ENCODE assay signal across 21 cellular contexts in the genomic region with DNA sequence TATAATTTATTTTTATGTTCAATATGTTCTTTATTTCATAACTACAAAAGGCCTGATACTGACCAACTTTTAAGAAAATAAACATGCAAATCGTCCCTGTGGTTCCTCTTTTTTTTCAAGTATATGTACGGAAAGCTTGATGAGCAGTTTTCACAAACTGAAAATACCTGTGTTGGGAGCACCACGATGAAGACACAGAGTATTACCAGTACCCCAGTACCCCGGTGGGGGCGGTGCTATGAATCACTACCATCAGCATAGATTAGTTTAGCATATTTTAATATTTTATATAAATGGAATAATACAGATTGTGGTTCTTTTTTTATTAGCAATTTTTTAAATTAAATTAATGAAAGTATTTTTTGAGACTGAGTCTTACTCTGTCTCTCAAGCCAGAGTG. TPM values are rescaled to one million over a fixed set of nuclear protein-coding genes. Genes with fewer than 3 reads are reported as not detected.
DNase-seq lines count a peak whose midpoint lies in the region; ATAC-seq and TF ChIP-seq lines count a peak whose summit lies in the region.
"Had no signal": no experiment of that assay in that cellular context is flagged by ENCODE, and none has a peak within 500 bp of the region (broad histone marks: within the 10 kb centered on the region; RNA-seq: fewer than 3 reads in every experiment).

No MANE protein-coding gene starts in this region.

- WGBS in stomach, 5 donors, result 69 to 81% (median 70%) methylated on average over 5 of the region's 5 CpGs

- no peak for TF ChIP-seq EP300 in stomach (IDR thresholded peaks at IDR 0.05)

- TF ChIP-seq CTCF in left ventricle myocardium inferior (IDR thresholded peaks at IDR 0.05; ENCODE audit: borderline replicate concordance) (no peak), ascending aorta (IDR thresholded peaks at IDR 0.05) (no peak), stomach (IDR thresholded peaks at IDR 0.05) (no peak)

- TF ChIP-seq POLR2A in stomach (IDR thresholded peaks at IDR 0.05), result no peak
- no peak for TF ChIP-seq POLR2A in erythroblast (IDR thresholded peaks at IDR 0.05; ENCODE audit: low read length)

- peaks cover 72% of the 10 kb centered on the region for H3K4me1 ChIP-seq in left ventricle myocardium inferior
- H3K4me1 ChIP-seq in ascending aorta, result peaks cover 8 to 40% of the 10 kb centered on the region in 2 donors
- peaks cover 25 to 54% (median 39%) of the 10 kb centered on the region in 4 donors for H3K4me1 ChIP-seq in stomach

- H3K27ac ChIP-seq in left ventricle myocardium inferior (replicated peaks) (peak overlapping the region; percentile 91), ascending aorta (peak overlapping the region; percentile 79 to 83), stomach (peak overlapping the region; percentile 42 to 87 (median 84))
- H3K27ac ChIP-seq: C4-2B, HL-60 had no signal

- intact Hi-C loops in left ventricle myocardium inferior (cut with micrococcal nuclease) (no loop called here), Right ventricle myocardium superior (cut with DNase I) (no loop called here), ascending aorta (cut with DNase I) (loop anchor here (1.0 to 10.0 kb wide), 2 partner anchors 15 to 348 kb away; no protein-coding TSS in a partner anchor), stomach (cut with DNase I; ENCODE audit: low total_unique reads) (no loop called here)

- no peak for ATAC-seq in Right ventricle myocardium superior (ENCODE audit: poor library complexity)
- ATAC-seq: K562 had no signal

- no peaks in the 10 kb centered on the region for H3K36me3 ChIP-seq in left ventricle myocardium inferior
- no peaks in the 10 kb centered on the region for H3K36me3 ChIP-seq in ascending aorta
- H3K36me3 ChIP-seq in stomach, result no peaks in the 10 kb centered on the region

- H3K9me3 ChIP-seq in left ventricle myocardium inferior (replicated peaks), result no peaks in the 10 kb centered on the region
- no peaks in the 10 kb centered on the region for H3K9me3 ChIP-seq in ascending aorta
- H3K9me3 ChIP-seq in stomach, result no peaks in the 10 kb centered on the region

- DNase-seq in left ventricle myocardium inferior (no peak), Right ventricle myocardium superior (no peak), ascending aorta (ENCODE audit: low spot score in 2 of 2) (peak in 1 of 2 donors; percentile 33), stomach (no peak), NCI-H1436 (lab: John Stamatoyannopoulos, UW) (no peak), NCI-H2196 treated with DMSO at 0.1 percent for 48 hours (lab: John Stamatoyannopoulos, UW; ENCODE audit: unreplicated experiment) (no peak), erythroblast (lab: John Stamatoyannopoulos, UW) (no peak)
- DNase-seq: Calu3; CD8-positive, alpha-beta memory T cell; DMS153; MM.1S; NCI-H1092; NCI-H146; NCI-H2081; NCI-H2171; NCI-H524 treated with DMSO at 0.1 percent for 48 hours; OCI-M1; SHP77 had no signal

- peaks cover 18% of the 10 kb centered on the region for H3K27me3 ChIP-seq in left ventricle myocardium inferior (ENCODE audit: low read depth)
- H3K27me3 ChIP-seq in ascending aorta, result no peaks in the 10 kb centered on the region
- H3K27me3 ChIP-seq in stomach, result peaks cover 0 to 11% (median 0%) of the 10 kb centered on the region in 3 donors

- peak overlapping the region; percentile 37 for H3K4me3 ChIP-seq in left ventricle myocardium inferior
- H3K4me3 ChIP-seq in ascending aorta, result peak overlapping the region in 1 of 2 donors; percentile 14
- H3K4me3 ChIP-seq in stomach, result no peak overlapping the region
- H3K4me3 ChIP-seq: K562 had no signal

RNA-seq across cellular contexts. Expression of gene B4GALNT3, which starts 7.0 kb away (rescaled TPM):
- 43.4 TPM for total RNA-seq in left ventricle myocardium inferior
- 32.1 TPM for total RNA-seq in Right ventricle myocardium superior
- 10.4 TPM for total RNA-seq in ascending aorta
- total RNA-seq in stomach, result 100 to 1,000 TPM in 3 of 5 donors, 10 to 100 TPM in 2; 63.2 to 332 (median 246) TPM
- polyA plus RNA-seq in stomach, result 10 to 100 TPM; 20.8 to 42.2 (median 37.7) TPM
